Comparison of ENCODE assay signal across 8 cellular contexts in the genomic region with DNA sequence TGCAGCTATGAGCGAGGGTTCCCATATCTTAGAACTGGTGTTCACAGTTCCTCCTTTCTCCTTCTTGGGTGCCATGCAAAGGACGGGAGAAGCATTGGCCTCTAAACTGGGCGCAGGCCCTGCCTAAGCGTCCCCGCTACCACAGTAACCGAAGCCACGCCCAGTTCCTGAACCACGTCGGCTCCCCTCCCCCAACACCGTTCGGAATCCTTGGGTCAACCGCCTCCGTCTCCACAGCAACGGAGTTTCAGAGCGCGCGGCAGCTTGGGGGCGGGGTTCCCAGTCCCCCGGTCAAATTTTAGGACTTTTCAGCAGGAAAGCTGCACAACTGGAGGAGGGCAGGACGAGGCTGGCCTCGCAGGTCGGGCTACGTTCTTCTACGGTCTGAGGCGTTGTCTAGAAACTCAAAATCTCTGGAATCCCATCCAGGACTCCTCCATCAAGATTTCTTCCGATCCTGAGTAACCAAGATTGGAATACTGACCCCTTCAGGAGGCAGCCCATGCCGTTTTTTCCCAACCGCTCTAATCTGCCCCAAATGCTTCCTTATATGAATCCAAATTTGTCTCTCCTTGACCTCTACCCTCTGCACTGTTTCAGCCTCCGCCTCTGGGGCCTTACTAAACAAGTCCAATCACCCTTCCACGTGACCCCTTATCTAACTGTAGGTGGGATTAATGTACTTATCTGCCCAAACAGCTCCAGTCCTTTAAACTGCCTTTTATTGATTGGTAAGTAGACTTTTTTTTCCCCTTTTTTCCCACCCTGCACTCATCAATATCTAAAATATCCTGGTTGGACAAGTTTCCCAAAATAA. TPM values are rescaled to one million over a fixed set of nuclear protein-coding genes. Genes with fewer than 3 reads are reported as not detected.
DNase-seq lines count a peak whose midpoint lies in the region; ATAC-seq and TF ChIP-seq lines count a peak whose summit lies in the region.

Gene SPAG17, minus strand, starts transcription at position 146 of the 817 bp plus-strand sequence. Its CDS starts 71 bp downstream, at position 75.

- TF ChIP-seq CTCF in esophagus muscularis mucosa (IDR thresholded peaks at IDR 0.05), result no peak

- intact Hi-C loops in esophagus muscularis mucosa (cut with DNase I), result no loop called here

- ATAC-seq in HG03457 (IDR thresholded peaks at IDR 0.05; ENCODE audit: unreplicated experiment) (no peak), GM21447 (IDR thresholded peaks at IDR 0.05; ENCODE audit: unreplicated experiment) (no peak)

- H3K4me1 ChIP-seq in esophagus muscularis mucosa (peaks cover 0 to 12% (median 10%) of the 10 kb centered on the region in 4 donors), muscle layer of colon (ENCODE audit: insufficient read depth, low read length) (no peaks in the 10 kb centered on the region)

- 7% methylated on average over 24 of the region's 30 CpGs for WGBS in esophagus muscularis mucosa

- no peaks in the 10 kb centered on the region for H3K9me3 ChIP-seq in esophagus muscularis mucosa
- no peaks in the 10 kb centered on the region for H3K9me3 ChIP-seq in muscle layer of colon (ENCODE audit: low read length)

- no peak within 1 kb of the TSS for H3K9ac ChIP-seq in muscle layer of colon (ENCODE audit: low read length)

- H3K36me3 ChIP-seq in esophagus muscularis mucosa (no peaks in the 10 kb centered on the region), muscle layer of colon (ENCODE audit: insufficient read depth, low read length) (no peaks in the 10 kb centered on the region)

- no peak within 1 kb of the TSS for H3K27ac ChIP-seq in esophagus muscularis mucosa (replicated peaks in 1 of 4)
- H3K27ac ChIP-seq in muscle layer of colon (ENCODE audit: low read depth, low read length), result no peak within 1 kb of the TSS

- peak; percentile 29 for DNase-seq in activated CD4-positive, alpha-beta T cell treated with anti-CD3 and anti-CD28 coated beads for 48 hours
- DNase-seq in activated CD4-positive, alpha-beta T cell treated with anti-CD3 and anti-CD28 coated beads, Interleukin-2, amount 50 U/mL, for 4 hours, result no peak
- DNase-seq in OCI-M1 (lab: John Stamatoyannopoulos, UW), result peak; percentile 97
- DNase-seq in esophagus muscularis mucosa (ENCODE audit: extremely low spot score), result no peak
- DNase-seq in occipital lobe (lab: John Stamatoyannopoulos, UW), result no peak

- no peak for TF ChIP-seq EP300 in esophagus muscularis mucosa (IDR thresholded peaks at IDR 0.05)

- peak within 1 kb of the TSS; percentile 42 to 54 (median 50) for H3K4me3 ChIP-seq in esophagus muscularis mucosa
- H3K4me3 ChIP-seq in muscle layer of colon (ENCODE audit: low read depth in 1 of 2, low read length in 2 of 2), result peak within 1 kb of the TSS; percentile 31 to 53

- H3K27me3 ChIP-seq in esophagus muscularis mucosa (no peaks in the 10 kb centered on the region), muscle layer of colon (ENCODE audit: control insufficient read depth in 1 of 2, insufficient read depth in 2 of 2, low read length in 2 of 2) (no peaks in the 10 kb centered on the region)

- TF ChIP-seq POLR2A in esophagus muscularis mucosa (IDR thresholded peaks at IDR 0.05; ENCODE audit: low read depth), result no peak

RNA-seq across cellular contexts. Expression of gene SPAG17, which starts in this region (rescaled TPM):
- under 1 TPM in 2 of 4 donors, not detected in 2; 0.17 to 0.23 TPM for total RNA-seq in esophagus muscularis mucosa
- 0.78 TPM for total RNA-seq in occipital lobe

Comparison
In these comparisons a context has a peak if more than half of its experiments do, and no peak if none do; other contexts are left out.
1. DNase-seq: peak in activated CD4-positive, alpha-beta T cell treated with anti-CD3 and anti-CD28 coated beads for 48 hours (single experiment) and OCI-M1 (single experiment); none in activated CD4-positive, alpha-beta T cell treated with anti-CD3 and anti-CD28 coated beads, Interleukin-2, amount 50 U/mL, for 4 hours (0 of 2), esophagus muscularis mucosa (single experiment) and occipital lobe (single experiment).